In genomic region chr1:226674892-226675719, GRCh38 we compare ENCODE assay signal across 8 cellular contexts.
DNase-seq lines count a peak whose midpoint lies in the region; ATAC-seq, FAIRE-seq and TF ChIP-seq lines count a peak whose summit lies in the region.

No MANE protein-coding gene starts in this region.

- no peaks in the 10 kb centered on the region for H3K27me3 Mint-ChIP-seq in T-helper 17 cell
- H3K27me3 Mint-ChIP-seq in nephron progenitor cell (ENCODE audit: low read depth, poor library complexity), result peaks cover 7% of the 10 kb centered on the region

- H3K4me1 Mint-ChIP-seq in T-helper 17 cell (peaks cover 79% of the 10 kb centered on the region), nephron progenitor cell (peaks cover 62% of the 10 kb centered on the region)

- no peaks in the 10 kb centered on the region for H3K9me3 ChIP-seq in T-helper 17 cell (ENCODE audit: control insufficient read depth, low read length, poor library complexity, severe bottlenecking)

- TF ChIP-seq CTCF in nephron progenitor cell (IDR thresholded peaks at IDR 0.05), result no peak

- DNase-seq in T-helper 17 cell (peak; percentile 52 to 75 (median 54)), nephron progenitor cell (no peak), posterior vena cava (ENCODE audit: low spot score) (no peak), RCC 7860 (ENCODE audit: low spot score) (no peak), NCI-H510A treated with DMSO at 0.1 percent for 48 hours (lab: John Stamatoyannopoulos, UW) (no peak)
- DNase-seq in central memory CD4-positive, alpha-beta T cell, result peak; percentile 91

- H3K36me3 Mint-ChIP-seq in T-helper 17 cell (ENCODE audit: low read depth), result peaks cover 6% of the 10 kb centered on the region
- H3K36me3 Mint-ChIP-seq in nephron progenitor cell (ENCODE audit: low read depth), result no peaks in the 10 kb centered on the region

- peak overlapping the region; percentile 100 for H3K27ac Mint-ChIP-seq in T-helper 17 cell
- H3K27ac Mint-ChIP-seq in nephron progenitor cell, result peak overlapping the region; percentile 5

- no peak for FAIRE-seq in RCC 7860 (lab: Jason Lieb, UNC)

- ATAC-seq in GM19035 (IDR thresholded peaks at IDR 0.05; ENCODE audit: unreplicated experiment) (peak; percentile 72), HG03064 (IDR thresholded peaks at IDR 0.05; ENCODE audit: low read depth, unreplicated experiment) (peak; percentile 57), T-helper 17 cell (peak; percentile 73)

- H3K4me3 Mint-ChIP-seq in T-helper 17 cell (peak overlapping the region; percentile 91), nephron progenitor cell (no peak overlapping the region)

- no peaks in the 10 kb centered on the region for H3K9me3 Mint-ChIP-seq in nephron progenitor cell

- intact Hi-C loops in posterior vena cava (cut with DNase I), result no loop called here

Comparison
In these comparisons a context has a peak if more than half of its experiments do, and no peak if none do; other contexts are left out.
1. DNase-seq: peak in T-helper 17 cell (3 of 3) and central memory CD4-positive, alpha-beta T cell (single experiment); none in nephron progenitor cell (single experiment), posterior vena cava (single experiment), RCC 7860 (single experiment) and NCI-H510A treated with DMSO at 0.1 percent for 48 hours (single experiment).
2. Peak in every context shown above with its lines, with median percentiles within 50 percentile points of each other: ATAC-seq.